1 cellular context compared by ENCODE assay signal in genomic region chr3:136861890-136862610, GRCh38.
TF ChIP-seq lines count a peak whose summit lies in the region.

NCK1 (plus strand) TSS chr3:136862208; CDS start chr3:136928002, 65,794 bp downstream.

TF ChIP-seq in HepG2, 621 proteins besides CTCF, POLR2A, EP300 and RAD21 (continued from another document and continues in another):
- TF ChIP-seq ZNF737 (CRISPR knock-in tag; IDR thresholded peaks at IDR 0.05; ENCODE audit: borderline replicate concordance) (no peak; the same call in 1 of the 2 replicates), FOXA1 (IDR thresholded peaks at IDR 0.05) (no peak), FOXA1 (CRISPR knock-in tag; IDR thresholded peaks at IDR 0.05) (0 out of 2 replicates have a peak, but pooled peaks have one; percentile 9), NONO (IDR thresholded peaks at IDR 0.05) (no peak), NONO (CRISPR knock-in tag; conservative IDR thresholded peaks at IDR 0.05) (peak; percentile 96), PRDM10 (CRISPR knock-in tag; IDR thresholded peaks at IDR 0.05; ENCODE audit: low read depth) (peak; percentile 82), PAXIP1 (CRISPR knock-in tag; conservative IDR thresholded peaks at IDR 0.05) (peak; percentile 37), KDM5B (CRISPR knock-in tag; IDR thresholded peaks at IDR 0.05; ENCODE audit: borderline replicate concordance) (peak; percentile 99), NFIB (CRISPR knock-in tag; IDR thresholded peaks at IDR 0.05; ENCODE audit: borderline replicate concordance) (no peak), HDAC6 (IDR thresholded peaks at IDR 0.05; ENCODE audit: low read depth, low read length) (no peak), NFE2L2 (IDR thresholded peaks at IDR 0.05; ENCODE audit: low read length) (no peak), HNF4G (IDR thresholded peaks at IDR 0.05; ENCODE audit: borderline replicate concordance, low read depth, low read length) (no peak), HNF4G (CRISPR knock-in tag; IDR thresholded peaks at IDR 0.05; ENCODE audit: borderline replicate concordance, low read depth) (no peak), THYN1 (CRISPR knock-in tag; IDR thresholded peaks at IDR 0.05; ENCODE audit: borderline replicate concordance, low read depth) (no peak), MTA1 (CRISPR knock-in tag; IDR thresholded peaks at IDR 0.05; ENCODE audit: borderline replicate concordance) (peak; percentile 51; the same call in 1 of the 2 replicates), TFDP2 (CRISPR knock-in tag; IDR thresholded peaks at IDR 0.05) (peak; percentile 83), THRA (CRISPR knock-in tag; IDR thresholded peaks at IDR 0.05; ENCODE audit: borderline replicate concordance) (peak; percentile 46; the same call in 1 of the 2 replicates), ZNF160 (CRISPR knock-in tag; IDR thresholded peaks at IDR 0.05) (peak; percentile 54), SNAPC5 (CRISPR knock-in tag; IDR thresholded peaks at IDR 0.05; ENCODE audit: borderline replicate concordance) (no peak; the same call in none of the 2 replicates), CEBPB (IDR thresholded peaks at IDR 0.05; ENCODE audit: borderline replicate concordance, low read depth, low read length) (no peak), ZBTB7B (CRISPR knock-in tag; IDR thresholded peaks at IDR 0.05) (peak; percentile 86; the same call in 1 of the 2 replicates), MXI1 (IDR thresholded peaks at IDR 0.05; ENCODE audit: borderline replicate concordance, low read depth, low read length) (peak; percentile 76; the same call in 1 of the 3 replicates), TOPORS (CRISPR knock-in tag; IDR thresholded peaks at IDR 0.05) (peak; percentile 90; the same call in 1 of the 2 replicates), ARNT (IDR thresholded peaks at IDR 0.05) (no peak), TSC22D2 (CRISPR knock-in tag; IDR thresholded peaks at IDR 0.05; ENCODE audit: borderline replicate concordance) (peak; percentile 74; the same call in 1 of the 2 replicates), GRHL1 (CRISPR knock-in tag; conservative IDR thresholded peaks at IDR 0.05) (no peak), SMC3 (IDR thresholded peaks at IDR 0.05; ENCODE audit: low read length) (no peak), HCFC1 (IDR thresholded peaks at IDR 0.05; ENCODE audit: low read depth, low read length) (no peak), MXD1 (CRISPR knock-in tag; IDR thresholded peaks at IDR 0.05) (peak; percentile 95), ZBTB8A (CRISPR knock-in tag; IDR thresholded peaks at IDR 0.05; ENCODE audit: borderline replicate concordance, low read depth) (peak; percentile 81; the same call in 1 of the 2 replicates), ZNF432 (CRISPR knock-in tag; IDR thresholded peaks at IDR 0.05; ENCODE audit: borderline replicate concordance) (no peak), ZNF646 (CRISPR knock-in tag; IDR thresholded peaks at IDR 0.05) (no peak), SKIL (CRISPR knock-in tag; IDR thresholded peaks at IDR 0.05; ENCODE audit: borderline replicate concordance) (peak; percentile 77), SCMH1 (CRISPR knock-in tag; IDR thresholded peaks at IDR 0.05; ENCODE audit: borderline replicate concordance) (no peak), SETDB1 (CRISPR knock-in tag; IDR thresholded peaks at IDR 0.05; ENCODE audit: borderline replicate concordance) (no peak), KLF15 (CRISPR knock-in tag; IDR thresholded peaks at IDR 0.05; ENCODE audit: borderline replicate concordance) (0 out of 2 replicates have a peak, but pooled peaks have one; percentile 63), AHR (CRISPR knock-in tag; IDR thresholded peaks at IDR 0.05) (peak; percentile 22; the same call in 1 of the 2 replicates), SOX6 (IDR thresholded peaks at IDR 0.05) (no peak), SOX6 (CRISPR knock-in tag; IDR thresholded peaks at IDR 0.05) (peak; percentile 73), MTF1 (CRISPR knock-in tag; IDR thresholded peaks at IDR 0.05) (0 out of 2 replicates have a peak, but pooled peaks have one; percentile 17)
